In genomic region chr14:97280526-97280925, GRCh38 we compare ENCODE assay signal across 20 cellular contexts.
"Had no signal": no experiment of that assay in that cellular context is flagged by ENCODE, and none has a peak within 500 bp of the region (broad histone marks: within the 10 kb centered on the region; RNA-seq: fewer than 3 reads in every experiment).

No MANE protein-coding gene starts in this region.

- ATAC-seq: activated CD8-positive, alpha-beta T cell treated with anti-CD3 and anti-CD28 coated beads for 36 hours; activated T-cell treated with anti-CD3 and anti-CD28 coated beads, Interleukin-2, amount 50 U/mL, for 4 hours; gastrocnemius medialis; left lung; mucosa of descending colon; naive thymus-derived CD4-positive, alpha-beta T cell; T-helper 17 cell had no signal

- H3K9me3 ChIP-seq: gastrocnemius medialis, left lung, mucosa of descending colon, neutrophil, thoracic aorta, uterus had no signal

- H3K79me2 ChIP-seq: parathyroid adenoma had no signal

- DNase-seq: activated CD4-positive, alpha-beta T cell treated with anti-CD3 and anti-CD28 coated beads for 4 hours; activated CD8-positive, alpha-beta T cell treated with anti-CD3 and anti-CD28 coated beads for 36 hours; activated effector memory CD4-positive, alpha-beta T cell treated with Interleukin-2 at 50 U/mL for 16 hours; activated naive CD4-positive, alpha-beta T cell treated with anti-CD3 and anti-CD28 coated beads, Interleukin-2, amount 50 U/mL, for 16 hours; activated T-cell treated with anti-CD3 and anti-CD28 coated beads, Interleukin-2, amount 50 U/mL, for 4 hours; effector memory CD4-positive, alpha-beta T cell; gastrocnemius medialis; left lung; mammary epithelial cell; mucosa of descending colon; naive thymus-derived CD4-positive, alpha-beta T cell; stimulated activated CD4-positive, alpha-beta T cell treated with anti-CD3 and anti-CD28 coated beads, Interleukin-12 subunit alpha, Interleukin-12 subunit beta, amount 100 ng/mL, for 4 hours; stimulated activated CD4-positive, alpha-beta T cell treated with anti-CD3 and anti-CD28 coated beads, Interleukin-2, amount 100 ng/mL, for 24 hours; T-helper 17 cell; uterus had no signal

- H3K36me3 ChIP-seq: gastrocnemius medialis, left lung, neutrophil, thoracic aorta, uterus had no signal

- H3K4me3 Mint-ChIP-seq: activated CD8-positive, alpha-beta T cell treated with anti-CD3 and anti-CD28 coated beads for 36 hours; activated T-cell treated with anti-CD3 and anti-CD28 coated beads, Interleukin-2, amount 50 U/mL, for 4 hours; brain; naive thymus-derived CD4-positive, alpha-beta T cell; T-helper 17 cell; WTC11 had no signal

- H3K4me3 ChIP-seq: gastrocnemius medialis, left lung, mucosa of descending colon, thoracic aorta, uterus had no signal

- H3K36me3 Mint-ChIP-seq: brain, WTC11 had no signal

- H3K27ac Mint-ChIP-seq: activated CD8-positive, alpha-beta T cell treated with anti-CD3 and anti-CD28 coated beads for 36 hours; brain; naive thymus-derived CD4-positive, alpha-beta T cell; T-helper 17 cell; WTC11 had no signal

- H3K9me3 Mint-ChIP-seq: activated CD8-positive, alpha-beta T cell treated with anti-CD3 and anti-CD28 coated beads for 36 hours; activated T-cell treated with anti-CD3 and anti-CD28 coated beads, Interleukin-2, amount 50 U/mL, for 4 hours; naive thymus-derived CD4-positive, alpha-beta T cell; WTC11 had no signal

- H2AFZ ChIP-seq: parathyroid adenoma had no signal

- H3K9ac ChIP-seq: parathyroid adenoma had no signal

- H3K27me3 Mint-ChIP-seq: brain had no signal

- H3K4me1 ChIP-seq: gastrocnemius medialis, left lung, parathyroid adenoma, uterus had no signal

- H3K27ac ChIP-seq: gastrocnemius medialis, left lung, neutrophil, parathyroid adenoma, thoracic aorta, uterus had no signal

- H3K27me3 ChIP-seq: gastrocnemius medialis, uterus had no signal
